In genomic region chr1:168053681-168054080, GRCh38 we compare ENCODE assay signal across 20 cellular contexts.
DNase-seq lines count a peak whose midpoint lies in the region; ATAC-seq and TF ChIP-seq lines count a peak whose summit lies in the region.
"Had no signal": no experiment of that assay in that cellular context is flagged by ENCODE, and none has a peak within 500 bp of the region (broad histone marks: within the 10 kb centered on the region; RNA-seq: fewer than 3 reads in every experiment).

No MANE protein-coding gene starts in this region.

- H3K4me3 ChIP-seq in heart left ventricle, result no peak overlapping the region
- H3K4me3 ChIP-seq in mesendoderm (ENCODE audit: low read length), result no peak overlapping the region
- H3K4me3 ChIP-seq: GM23248 had no signal

- no peaks in the 10 kb centered on the region for H3K79me1 ChIP-seq in mesendoderm (ENCODE audit: low read length)

- no peaks in the 10 kb centered on the region for H3K27me3 ChIP-seq in heart left ventricle
- H3K27me3 ChIP-seq in mesendoderm (ENCODE audit: insufficient read depth, low read length, poor library complexity), result no peaks in the 10 kb centered on the region
- H3K27me3 ChIP-seq: BE2C had no signal

- H3K4me3 Mint-ChIP-seq in memory B cell, result no peak overlapping the region
- H3K4me3 Mint-ChIP-seq: CD4-positive, CD25-positive, alpha-beta regulatory T cell had no signal

- H3K23ac ChIP-seq in mesendoderm (ENCODE audit: low read length), result no peak overlapping the region

- ATAC-seq in Right ventricle myocardium superior (ENCODE audit: poor library complexity), result peak; percentile 80
- ATAC-seq in heart left ventricle, result peak; percentile 68 to 83 (median 76)
- no peak for ATAC-seq in memory B cell (ENCODE audit: low read depth)
- ATAC-seq: HCT116 had no signal

- peaks cover 0 to 31% (median 2%) of the 10 kb centered on the region in 9 donors for H3K36me3 ChIP-seq in heart left ventricle
- H3K36me3 ChIP-seq in mesendoderm (ENCODE audit: control insufficient read depth, insufficient read depth, low read length), result no peaks in the 10 kb centered on the region
- H3K36me3 ChIP-seq: BE2C had no signal

- H3K56ac ChIP-seq in mesendoderm (ENCODE audit: low read length), result no peak overlapping the region

- no peak overlapping the region for H2BK120ac ChIP-seq in mesendoderm (ENCODE audit: low read depth, low read length)

- no peak overlapping the region for H3K9ac ChIP-seq in mesendoderm (ENCODE audit: low read length)
- H3K9ac ChIP-seq: GM23248 had no signal

- no peak overlapping the region for H4K5ac ChIP-seq in mesendoderm (ENCODE audit: low read length)

- no peak overlapping the region for H2BK5ac ChIP-seq in mesendoderm (ENCODE audit: low read length)

- TF ChIP-seq POLR2A in heart left ventricle (IDR thresholded peaks at IDR 0.05), result no peak

- no peaks in the 10 kb centered on the region for H3K9me3 Mint-ChIP-seq in memory B cell
- H3K9me3 Mint-ChIP-seq: CD4-positive, CD25-positive, alpha-beta regulatory T cell had no signal

- H2AK5ac ChIP-seq in mesendoderm (ENCODE audit: low read length), result no peak overlapping the region

- no peaks in the 10 kb centered on the region for H3K9me3 ChIP-seq in heart left ventricle
- H3K9me3 ChIP-seq: BE2C, Caco-2 had no signal

- no peak overlapping the region for H3K18ac ChIP-seq in mesendoderm (ENCODE audit: low read length)

- WGBS in heart left ventricle, 4 donors, result 53 to 72% (median 68%) methylated on average over 2 of the region's 2 CpGs
- WGBS in mesendoderm (ENCODE audit: extremely low coverage, insufficient coverage, low lambda C conversion rate), result no CpG with 5 or more reads among the region's 2 CpGs

- H3K4me2 ChIP-seq in mesendoderm (ENCODE audit: low read length), result no peak overlapping the region

- H4K8ac ChIP-seq in mesendoderm (ENCODE audit: low read depth, low read length), result no peak overlapping the region

- H3K27ac ChIP-seq in heart left ventricle (peak overlapping the region in 10 of 12 donors; percentile 17 to 50 (median 38)), mesendoderm (ENCODE audit: low read depth, low read length) (no peak overlapping the region)
- H3K27ac ChIP-seq: GM23248 had no signal

- H3K36me3 Mint-ChIP-seq in memory B cell, result peaks cover 1% of the 10 kb centered on the region

- intact Hi-C loops in Right ventricle myocardium superior (cut with DNase I), result no loop called here
- intact Hi-C loops in cardiac septum (cut with DNase I), result no loop called here
- intact Hi-C loops in heart left ventricle (cut with DNase I), result loop anchor here in 1 of 10 donors (5.0 kb wide), 1 partner anchor 116 kb away; the partner anchor contains the start of genes DCAF6 and MPC2
- intact Hi-C loops in posterior cingulate gyrus (cut with DNase I), result no loop called here

- no peak overlapping the region for H3K4ac ChIP-seq in mesendoderm (ENCODE audit: low read depth, low read length)

- H3K27ac Mint-ChIP-seq in memory B cell, result peak overlapping the region; percentile 52
- H3K27ac Mint-ChIP-seq: CD4-positive, CD25-positive, alpha-beta regulatory T cell had no signal

- DNase-seq in Right ventricle myocardium superior, result no peak
- no peak for DNase-seq in cardiac septum (ENCODE audit: low spot score)
- peak in 2 of 5 donors; percentile 9 to 35 for DNase-seq in heart left ventricle
- DNase-seq in memory B cell (ENCODE audit: low spot score in 2 of 2), result no peak
- no peak for DNase-seq in posterior cingulate gyrus
- no peak for DNase-seq in ecto neural progenitor cell (ENCODE audit: low spot score)
- DNase-seq in mesendoderm, result no peak
- DNase-seq: BE2C, Caco-2, DMS153, GDM1, GM23248, NCI-H1105 treated with DMSO at 0.1 percent for 48 hours, NCI-H1694, NCI-H2081 treated with DMSO at 0.1 percent for 48 hours, NCI-H510A, NCI-H748 treated with DMSO at 0.1 percent for 48 hours, SIG-M5 had no signal

- H3K4me1 Mint-ChIP-seq in memory B cell, result peaks cover 5% of the 10 kb centered on the region

- H3K79me2 ChIP-seq in mesendoderm (ENCODE audit: control insufficient read depth, insufficient read depth, low read length), result no peaks in the 10 kb centered on the region

- no peaks in the 10 kb centered on the region for H3K27me3 Mint-ChIP-seq in memory B cell
- H3K27me3 Mint-ChIP-seq: CD4-positive, CD25-positive, alpha-beta regulatory T cell had no signal

- H3K4me1 ChIP-seq in heart left ventricle (peaks cover 0 to 44% (median 11%) of the 10 kb centered on the region in 12 donors), mesendoderm (ENCODE audit: control insufficient read depth, low read depth, low read length) (no peaks in the 10 kb centered on the region)
- H3K4me1 ChIP-seq: BE2C, Caco-2 had no signal

- H2BK15ac ChIP-seq in mesendoderm (replicated peaks; ENCODE audit: low read depth), result no peak overlapping the region

- TF ChIP-seq CTCF in heart left ventricle (IDR thresholded peaks at IDR 0.05), result no peak
